ENCODE assay signal across 18 cellular contexts in genomic region chr1:40886318-40887011, GRCh38.
"Had no signal": no experiment of that assay in that cellular context is flagged by ENCODE, and none has a peak within 500 bp of the region (broad histone marks: within the 10 kb centered on the region; RNA-seq: fewer than 3 reads in every experiment).

No MANE protein-coding gene starts in this region.

- DNase-seq: activated CD4-positive, alpha-beta T cell treated with anti-CD3 and anti-CD28 coated beads for 36 hours; activated CD8-positive, alpha-beta memory T cell treated with anti-CD3 and anti-CD28 coated beads, Interleukin-2, amount 50 U/mL, for 4 hours; activated CD8-positive, alpha-beta T cell treated with anti-CD3 and anti-CD28 coated beads for 36 hours; activated naive CD4-positive, alpha-beta T cell; central memory CD4-positive, alpha-beta T cell; cortex of kidney; effector memory CD4-positive, alpha-beta T cell; erythroblast; mucosa of descending colon; natural killer cell; occipital lobe; psoas muscle; sigmoid colon; stimulated activated CD4-positive, alpha-beta T cell treated with anti-CD3 and anti-CD28 coated beads, Interleukin-2, amount 100 ng/mL, for 48 hours; upper lobe of right lung; WERI-Rb-1 had no signal

- H3K4me3 Mint-ChIP-seq: activated CD4-positive, alpha-beta T cell treated with anti-CD3 and anti-CD28 coated beads for 36 hours; activated CD8-positive, alpha-beta T cell treated with anti-CD3 and anti-CD28 coated beads for 36 hours; activated T-helper 1 cell treated with anti-CD3 and anti-CD28 coated beads, Interleukin-12 subunit alpha, Interleukin-12 subunit beta, Interleukin-2, Interleukin-4 antibody, amounts not matched to agents 30 ng/mL and 10 ng/mL and 1 ng/mL, durations not matched to agents 14 hours and 24 hours and 36 hours; natural killer cell; stimulated activated naive CD8-positive, alpha-beta T cell treated with anti-CD3 and anti-CD28 coated beads, Interleukin-15, Interleukin-2, amounts not matched to agents 100 ng/mL and 50 ng/mL, for 24 hours had no signal

- H3K4me1 ChIP-seq: psoas muscle, upper lobe of right lung had no signal

- H3K36me3 Mint-ChIP-seq: natural killer cell had no signal

- ATAC-seq: activated CD4-positive, alpha-beta T cell treated with anti-CD3 and anti-CD28 coated beads for 36 hours; activated CD8-positive, alpha-beta T cell treated with anti-CD3 and anti-CD28 coated beads for 36 hours; mucosa of descending colon; natural killer cell; psoas muscle; upper lobe of right lung had no signal

- H3K36me3 ChIP-seq: sigmoid colon, upper lobe of right lung, WERI-Rb-1 had no signal

- H3K27ac ChIP-seq: psoas muscle, sigmoid colon, upper lobe of right lung, WERI-Rb-1 had no signal

- H3K27ac Mint-ChIP-seq: activated CD4-positive, alpha-beta T cell treated with anti-CD3 and anti-CD28 coated beads for 36 hours; activated CD8-positive, alpha-beta T cell treated with anti-CD3 and anti-CD28 coated beads for 36 hours; activated T-helper 1 cell treated with anti-CD3 and anti-CD28 coated beads, Interleukin-12 subunit alpha, Interleukin-12 subunit beta, Interleukin-2, Interleukin-4 antibody, amounts not matched to agents 30 ng/mL and 10 ng/mL and 1 ng/mL, durations not matched to agents 14 hours and 24 hours and 36 hours; natural killer cell; stimulated activated naive CD8-positive, alpha-beta T cell treated with anti-CD3 and anti-CD28 coated beads, Interleukin-15, Interleukin-2, amounts not matched to agents 100 ng/mL and 50 ng/mL, for 24 hours had no signal

- H3K4me3 ChIP-seq: mucosa of descending colon, psoas muscle, sigmoid colon, upper lobe of right lung had no signal

- H3K9me3 ChIP-seq: mucosa of descending colon, psoas muscle, sigmoid colon, upper lobe of right lung had no signal

- H3K9me3 Mint-ChIP-seq: activated CD8-positive, alpha-beta T cell treated with anti-CD3 and anti-CD28 coated beads for 36 hours; activated T-helper 1 cell treated with anti-CD3 and anti-CD28 coated beads, Interleukin-12 subunit alpha, Interleukin-12 subunit beta, Interleukin-2, Interleukin-4 antibody, amounts not matched to agents 30 ng/mL and 10 ng/mL and 1 ng/mL, durations not matched to agents 14 hours and 24 hours and 36 hours; natural killer cell; stimulated activated naive CD8-positive, alpha-beta T cell treated with anti-CD3 and anti-CD28 coated beads, Interleukin-15, Interleukin-2, amounts not matched to agents 100 ng/mL and 50 ng/mL, for 24 hours had no signal
